1 cellular context compared by ENCODE assay signal in genomic region chr9:88280816-88281382, GRCh38.
TF ChIP-seq lines count a peak whose summit lies in the region.

No MANE protein-coding gene starts in this region.

TF ChIP-seq in SK-N-SH, 30 proteins besides CTCF, POLR2A, EP300 and RAD21 (continued from another document):
- no peak for TF ChIP-seq USF1 (IDR thresholded peaks at IDR 0.05; ENCODE audit: borderline replicate concordance, low read depth)
- no peak for TF ChIP-seq ELF1 (IDR thresholded peaks at IDR 0.05)
- TF ChIP-seq NRF1 (IDR thresholded peaks at IDR 0.05; ENCODE audit: low read depth, low read length) = no peak
- TF ChIP-seq PBX3 (IDR thresholded peaks at IDR 0.05) = no peak
- TF ChIP-seq USF2 (IDR thresholded peaks at IDR 0.05; ENCODE audit: borderline replicate concordance, low read depth, low read length) = no peak
